Comparison of ENCODE assay signal across 20 cellular contexts in the genomic region with DNA sequence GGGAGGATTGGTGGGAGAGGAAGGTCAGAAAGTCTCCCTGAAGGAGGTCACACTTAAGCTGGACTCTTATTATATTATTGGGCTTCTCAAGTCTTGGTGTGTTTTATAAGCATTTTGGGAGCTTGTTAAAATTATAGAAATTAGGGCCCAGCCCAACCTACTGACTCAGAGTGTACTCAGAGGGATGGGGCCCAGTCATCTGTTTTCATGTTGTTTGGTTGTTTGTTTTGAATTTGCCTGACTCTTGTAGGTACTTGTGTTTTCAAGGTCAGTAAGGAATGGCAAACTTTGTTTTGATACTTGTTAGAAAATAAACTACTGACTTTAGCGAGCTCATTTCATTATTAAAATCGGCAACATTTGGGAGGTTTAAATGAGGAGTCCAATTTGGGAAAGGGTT.
"Had no signal": no experiment of that assay in that cellular context is flagged by ENCODE, and none has a peak within 500 bp of the region (broad histone marks: within the 10 kb centered on the region; RNA-seq: fewer than 3 reads in every experiment).

No MANE protein-coding gene starts in this region.

- DNase-seq: KBM-7, MV-4-11, NCI-H1048, NCI-H1105, NCI-H1417, NCI-H146, NCI-H1694 treated with DMSO at 0.1 percent for 48 hours, NCI-H1930, NCI-H2081 treated with DMSO at 0.1 percent for 48 hours, NCI-H2171, NCI-H226, NCI-H446, NCI-H510A, NCI-H524 treated with DMSO at 0.1 percent for 48 hours, NCI-H69, NCI-H774, Peyer's patch, SHP77 treated with DMSO at 0.1 percent for 48 hours, SJCRH30 had no signal

- H3K36me3 ChIP-seq: Peyer's patch, SJCRH30 had no signal

- H3K27ac ChIP-seq: Peyer's patch, SJCRH30 had no signal

- H3K4me3 ChIP-seq: Peyer's patch, SJCRH30 had no signal

- ATAC-seq: Right ventricle myocardium inferior had no signal

- H3K27me3 ChIP-seq: Peyer's patch, SJCRH30 had no signal

- H3K9me3 ChIP-seq: Peyer's patch, SJCRH30 had no signal

- H3K4me1 ChIP-seq: Peyer's patch, SJCRH30 had no signal
